Comparison of ENCODE assay signal across 25 cellular contexts in genomic region chr4:72604324-72604723, GRCh38. TPM values are rescaled to one million over a fixed set of nuclear protein-coding genes. Genes with fewer than 3 reads are reported as not detected.
DNase-seq lines count a peak whose midpoint lies in the region; ATAC-seq, FAIRE-seq and TF ChIP-seq lines count a peak whose summit lies in the region.
"Had no signal": no experiment of that assay in that cellular context is flagged by ENCODE, and none has a peak within 500 bp of the region (broad histone marks: within the 10 kb centered on the region; RNA-seq: fewer than 3 reads in every experiment).

No MANE protein-coding gene starts in this region.

- dilution Hi-C loops in endothelial cell of umbilical vein (cut with MboI; ENCODE audit: extremely low pct_ligation_motif_present, low sequenced_read_pairs) = no loop called here

- H3K27ac ChIP-seq in endothelial cell of umbilical vein (ENCODE audit: insufficient read depth, low read depth, low read length) = no peak overlapping the region
- H3K27ac ChIP-seq: cardiac muscle cell, epithelial cell of prostate, neutrophil, thyroid gland had no signal

- DNase-seq in LoVo (ENCODE audit: low spot score) = peak; percentile 6
- no peak for DNase-seq in WTC11 (ENCODE audit: low spot score)
- peak; percentile 2 for DNase-seq in endothelial cell of umbilical vein (ENCODE audit: low read depth, low spot score)
- peak; percentile 94 for DNase-seq in retinal pigment epithelial cell (ENCODE audit: low read depth)
- DNase-seq in GM19238 (ENCODE audit: insufficient read length, low spot score) = no peak
- no peak for DNase-seq in GM13976 (ENCODE audit: low spot score)
- no peak for DNase-seq in Ammon's horn (ENCODE audit: low spot score)
- DNase-seq: activated CD4-positive, alpha-beta memory T cell treated with anti-CD3 and anti-CD28 coated beads, Interleukin-2, amount 10 ng/mL, durations not matched to agents 7 days and 5 days; activated effector memory CD4-positive, alpha-beta T cell treated with Interleukin-2 at 50 U/mL for 16 hours; activated naive CD8-positive, alpha-beta T cell treated with anti-CD3 and anti-CD28 coated beads, Interleukin-2, amount 50 U/mL, for 24 hours; CD8-positive, alpha-beta memory T cell; DMS53; Karpas-422; kidney; NCI-H1092; NCI-H2029 treated with DMSO at 0.1 percent for 48 hours; NCI-H510A treated with DMSO at 0.1 percent for 48 hours; stimulated activated CD4-positive, alpha-beta T cell treated with anti-CD3 and anti-CD28 coated beads, Interleukin-4, amount 100 ng/mL, for 1 hour; stimulated activated naive CD4-positive, alpha-beta T cell treated with Interleukin-2 at 50 U/mL for 16 hours had no signal

- no peaks in the 10 kb centered on the region for H3K27me3 ChIP-seq in endothelial cell of umbilical vein (ENCODE audit: control insufficient read depth in 2 of 2, insufficient read depth in 2 of 2, low read length in 2 of 2)
- H3K27me3 ChIP-seq: cardiac muscle cell, neutrophil, thyroid gland had no signal

- no TSS peak for BruUV-seq in endothelial cell of umbilical vein (replicated peaks; lab: Mats Ljungman, UMichigan)

- no peaks in the 10 kb centered on the region for H3K4me1 Mint-ChIP-seq in WTC11
- H3K4me1 Mint-ChIP-seq: activated CD4-positive, alpha-beta memory T cell treated with anti-CD3 and anti-CD28 coated beads, Interleukin-2, amount 10 ng/mL, durations not matched to agents 7 days and 5 days; activated naive CD8-positive, alpha-beta T cell treated with anti-CD3 and anti-CD28 coated beads, Interleukin-2, amount 50 U/mL, for 24 hours; CD8-positive, alpha-beta memory T cell had no signal

- no peak overlapping the region for H3K4me3 Mint-ChIP-seq in WTC11
- H3K4me3 Mint-ChIP-seq: activated CD4-positive, alpha-beta memory T cell treated with anti-CD3 and anti-CD28 coated beads, Interleukin-2, amount 10 ng/mL, durations not matched to agents 7 days and 5 days; activated naive CD8-positive, alpha-beta T cell treated with anti-CD3 and anti-CD28 coated beads, Interleukin-2, amount 50 U/mL, for 24 hours; CD8-positive, alpha-beta memory T cell had no signal

- POLR2A ChIA-PET in WTC11 (lab: Charles Lee) (no interaction called here), endothelial cell of umbilical vein (lab: Charles Lee) (no interaction called here)

- no peak overlapping the region for H2AFZ ChIP-seq in endothelial cell of umbilical vein (ENCODE audit: low read depth, low read length)

- no peak overlapping the region for H3K4me2 ChIP-seq in endothelial cell of umbilical vein (ENCODE audit: insufficient read depth, low read length)
- H3K4me2 ChIP-seq: smooth muscle cell had no signal

- H4K20me1 ChIP-seq in endothelial cell of umbilical vein (replicated peaks; ENCODE audit: control insufficient read depth, extremely low read depth, insufficient read depth, low read length) = no peaks in the 10 kb centered on the region

- FAIRE-seq in endothelial cell of umbilical vein (lab: Jason Lieb, UNC) = no peak
- FAIRE-seq: kidney had no signal

- H3K79me2 ChIP-seq in endothelial cell of umbilical vein (ENCODE audit: control insufficient read depth, insufficient read depth, low read length) = no peaks in the 10 kb centered on the region

- H3K9me1 ChIP-seq in endothelial cell of umbilical vein (replicated peaks; ENCODE audit: control insufficient read depth, extremely low read depth, insufficient read depth, low read length) = no peaks in the 10 kb centered on the region

- no peak overlapping the region for H3K9ac ChIP-seq in endothelial cell of umbilical vein (replicated peaks; ENCODE audit: extremely low read depth, insufficient read depth, low read length)

- peaks cover 50% of the 10 kb centered on the region for H3K9me3 Mint-ChIP-seq in WTC11

- H3K27ac Mint-ChIP-seq in WTC11 = no peak overlapping the region
- H3K27ac Mint-ChIP-seq: activated CD4-positive, alpha-beta memory T cell treated with anti-CD3 and anti-CD28 coated beads, Interleukin-2, amount 10 ng/mL, durations not matched to agents 7 days and 5 days; activated naive CD8-positive, alpha-beta T cell treated with anti-CD3 and anti-CD28 coated beads, Interleukin-2, amount 50 U/mL, for 24 hours; CD8-positive, alpha-beta memory T cell had no signal

- ATAC-seq in WTC11 = no peak
- ATAC-seq: activated CD4-positive, CD25-positive, alpha-beta regulatory T cell treated with anti-CD3 and anti-CD28 coated beads, Interleukin-2, amount 50 U/mL, for 24 hours; activated naive CD8-positive, alpha-beta T cell treated with anti-CD3 and anti-CD28 coated beads, Interleukin-2, amount 50 U/mL, for 24 hours had no signal

- no peaks in the 10 kb centered on the region for H3K9me3 ChIP-seq in endothelial cell of umbilical vein (replicated peaks; ENCODE audit: control insufficient read depth, insufficient read depth, low read length)
- H3K9me3 ChIP-seq: neutrophil, thyroid gland had no signal

- H3K27me3 Mint-ChIP-seq in WTC11 (ENCODE audit: low read depth) = no peaks in the 10 kb centered on the region; the same call in 1 of the 2 replicates
- H3K27me3 Mint-ChIP-seq: activated CD4-positive, alpha-beta memory T cell treated with anti-CD3 and anti-CD28 coated beads, Interleukin-2, amount 10 ng/mL, durations not matched to agents 7 days and 5 days; activated naive CD8-positive, alpha-beta T cell treated with anti-CD3 and anti-CD28 coated beads, Interleukin-2, amount 50 U/mL, for 24 hours had no signal

- in situ Hi-C loops in GM13976 (cut with MboI; ENCODE audit: low sequenced_read_pairs, unreplicated experiment) = no loop called here

- peaks cover 26% of the 10 kb centered on the region for H3K36me3 Mint-ChIP-seq in WTC11
- H3K36me3 Mint-ChIP-seq: CD8-positive, alpha-beta memory T cell had no signal

- no peaks in the 10 kb centered on the region for H3K4me1 ChIP-seq in endothelial cell of umbilical vein (ENCODE audit: control insufficient read depth, extremely low read depth, insufficient read depth, low read length)
- H3K4me1 ChIP-seq: thyroid gland had no signal

- CTCF ChIA-PET in WTC11 (lab: Charles Lee) (no interaction called here), endothelial cell of umbilical vein (lab: Charles Lee) (no interaction called here)

- intact Hi-C loops in endothelial cell of umbilical vein (cut with micrococcal nuclease) = no loop called here

- no peaks in the 10 kb centered on the region for H3K36me3 ChIP-seq in endothelial cell of umbilical vein (ENCODE audit: control insufficient read depth in 2 of 2, extremely low read depth in 1 of 2, insufficient read depth in 2 of 2, low read length in 2 of 2)
- H3K36me3 ChIP-seq: cardiac muscle cell, neutrophil, thyroid gland had no signal

- TF ChIP-seq CTCF in WTC11 (IDR thresholded peaks at IDR 0.05) (no peak), endothelial cell of umbilical vein (IDR thresholded peaks at IDR 0.05; ENCODE audit: extremely low read depth in 1 of 2, insufficient read depth in 1 of 2, low read depth in 1 of 2, low read length in 2 of 2) (no peak), retinal pigment epithelial cell (conservative IDR thresholded peaks at IDR 0.05; ENCODE audit: low read depth, low read length) (no peak), GM13976 (IDR thresholded peaks at IDR 0.05; ENCODE audit: borderline replicate concordance, control extremely low read depth, extremely low read depth, insufficient read depth, missing control alignments) (no peak)

- TF ChIP-seq POLR2A in endothelial cell of umbilical vein (IDR thresholded peaks at IDR 0.05; ENCODE audit: low read depth, low read length) = no peak

- no peak overlapping the region for H3K4me3 ChIP-seq in endothelial cell of umbilical vein (replicated peaks in 1 of 3; ENCODE audit: insufficient read depth in 1 of 3, low read depth in 1 of 3, low read length in 3 of 3)
- H3K4me3 ChIP-seq in retinal pigment epithelial cell (ENCODE audit: low read length) = no peak overlapping the region
- H3K4me3 ChIP-seq: cardiac muscle cell, smooth muscle cell, thyroid gland had no signal

TF ChIP-seq in WTC11, 78 proteins besides CTCF, POLR2A, EP300 and RAD21 (continues in another document):
- TF ChIP-seq NFE2L1 (CRISPR knock-in tag; IDR thresholded peaks at IDR 0.05) (no peak), HMGA2 (CRISPR knock-in tag; IDR thresholded peaks at IDR 0.05) (0 out of 2 replicates have a peak, but pooled peaks have one; percentile 6)

TF ChIP-seq in endothelial cell of umbilical vein, 7 proteins besides CTCF, POLR2A, EP300 and RAD21:
- TF ChIP-seq JUN (IDR thresholded peaks at IDR 0.05; ENCODE audit: borderline replicate concordance, insufficient read depth, insufficient read length, low read depth) (no peak), EZH2 (IDR thresholded peaks at IDR 0.05; ENCODE audit: borderline replicate concordance, low read depth, low read length, severe bottlenecking) (no peak), POLR2AphosphoS5 (IDR thresholded peaks at IDR 0.05; ENCODE audit: insufficient read depth, low read depth, low read length) (no peak), MYC (IDR thresholded peaks at IDR 0.05; ENCODE audit: low read depth, low read length) (no peak), FOS (IDR thresholded peaks at IDR 0.05; ENCODE audit: borderline replicate concordance, insufficient read depth, low read length) (no peak), MAX (IDR thresholded peaks at IDR 0.05; ENCODE audit: insufficient read depth, insufficient read length) (no peak), GATA2 (IDR thresholded peaks at IDR 0.05; ENCODE audit: insufficient read depth, insufficient read length, low read depth, low read length) (no peak)

RNA-seq across cellular contexts. Expression of gene ADAMTS3, which starts 35.3 kb away (rescaled TPM):
- total RNA-seq in WTC11 (2021) (3.2 to 4.4 TPM (median 3.8 TPM) in 3 replicates), endothelial cell of umbilical vein (1.3 and 1.5 TPM in 2 replicates)
- polyA plus RNA-seq in endothelial cell of umbilical vein = 0.24 and 0.37 TPM in 2 replicates
- 0.27 and 0.28 TPM in 2 replicates for polyA plus RNA-seq in endothelial cell of umbilical vein (2011; cell fraction: cytosol; rRNA removed)
- 0.78 and 0.84 TPM in 2 replicates for polyA plus RNA-seq in endothelial cell of umbilical vein (2011; cell fraction: nucleus; rRNA removed)
- 0.25 and 0.27 TPM in 2 replicates for polyA plus RNA-seq in endothelial cell of umbilical vein (2012)
- polyA minus RNA-seq in endothelial cell of umbilical vein = 1.3 and 2.6 TPM in 2 replicates
- polyA minus RNA-seq in endothelial cell of umbilical vein (2011; cell fraction: cytosol; rRNA and poly(A)+ RNA removed) = not detected
- 2.6 and 3.9 TPM in 2 replicates for polyA minus RNA-seq in endothelial cell of umbilical vein (2011; cell fraction: nucleus; rRNA and poly(A)+ RNA removed)
- total RNA-seq: activated CD4-positive, alpha-beta memory T cell treated with anti-CD3 and anti-CD28 coated beads, Interleukin-2, amount 10 ng/mL, durations not matched to agents 7 days and 5 days; CD8-positive, alpha-beta memory T cell had no signal
- polyA plus RNA-seq: CD8-positive, alpha-beta memory T cell had no signal

Comparison
In these comparisons a context has a peak if more than half of its experiments do, and no peak if none do; other contexts are left out.
1. DNase-seq: peak in LoVo (single experiment), endothelial cell of umbilical vein (single experiment) and retinal pigment epithelial cell (single experiment); none in WTC11 (single experiment), GM19238 (single experiment), GM13976 (single experiment) and Ammon's horn (single experiment).